Comparison of ENCODE assay signal across 13 cellular contexts in the genomic region with DNA sequence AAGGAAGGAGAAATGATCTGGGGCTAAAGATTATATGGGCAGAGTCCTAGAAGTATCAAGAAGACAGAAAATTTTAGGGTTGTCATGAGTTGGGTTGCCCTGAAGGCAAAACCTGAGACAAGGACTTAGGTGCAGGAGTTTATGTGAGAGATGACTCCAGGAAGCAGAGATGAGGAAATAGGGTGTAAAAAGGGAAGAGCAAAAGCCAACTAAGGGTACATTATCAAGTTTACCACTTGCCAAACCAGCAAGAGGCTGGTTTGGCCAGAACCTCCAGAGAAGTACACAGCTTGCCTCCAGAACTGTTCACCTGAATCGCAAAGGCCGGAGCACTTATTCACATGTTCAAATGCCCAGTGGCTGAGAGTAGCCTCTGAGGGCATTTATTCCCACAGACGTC.
DNase-seq lines count a peak whose midpoint lies in the region; TF ChIP-seq lines count a peak whose summit lies in the region.
"Had no signal": no experiment of that assay in that cellular context is flagged by ENCODE, and none has a peak within 500 bp of the region (broad histone marks: within the 10 kb centered on the region; RNA-seq: fewer than 3 reads in every experiment).

No MANE protein-coding gene starts in this region.

- no peak for TF ChIP-seq CTCF in HL-60 (IDR thresholded peaks at IDR 0.05; ENCODE audit: insufficient read depth, low read length)
- no peak for TF ChIP-seq CTCF in NB4 (IDR thresholded peaks at IDR 0.05; ENCODE audit: low read depth, low read length)

- intact Hi-C loops in cardiac septum (cut with DNase I): no loop called here

- no peak for TF ChIP-seq POLR2A in NB4 (IDR thresholded peaks at IDR 0.05; ENCODE audit: extremely low read depth, insufficient read length)

- DNase-seq in HL-60 (ENCODE audit: low read depth in 1 of 2, low spot score in 1 of 2) (peak in 1 of 2 experiments; percentile 44), NB4 (ENCODE audit: low read depth) (peak; percentile 2), SKM-1 treated with dmso at 0.1 percent for 144 hours (lab: John Stamatoyannopoulos, UW; ENCODE audit: unreplicated experiment) (peak; percentile 35), cardiac septum (ENCODE audit: low spot score) (no peak), RKO (ENCODE audit: low spot score) (no peak), NCI-H1694 (lab: John Stamatoyannopoulos, UW) (no peak)
- DNase-seq: CD8-positive, alpha-beta T cell; COR-L47; DMS153; DND-41; GDM1 had no signal

- no peaks in the 10 kb centered on the region for H3K27me3 ChIP-seq in HL-60 (ENCODE audit: insufficient read depth, poor library complexity, severe bottlenecking)

- H3K4me3 ChIP-seq in HL-60 (replicated peaks; ENCODE audit: insufficient read depth, low read length): no peak overlapping the region
- no peak overlapping the region for H3K4me3 ChIP-seq in NB4 (ENCODE audit: low read depth, low read length)
- H3K4me3 ChIP-seq: A549, HAP-1 had no signal

- peak overlapping the region; percentile 40 for H3K27ac ChIP-seq in HL-60 (replicated peaks)
- H3K27ac ChIP-seq: A549 had no signal

Comparison
In these comparisons a context has a peak if more than half of its experiments do, and no peak if none do; other contexts are left out.
1. DNase-seq: peak in NB4 (single experiment) and SKM-1 treated with dmso at 0.1 percent for 144 hours (single experiment); none in cardiac septum (single experiment), RKO (single experiment) and NCI-H1694 (single experiment).